Comparison of ENCODE assay signal across 8 cellular contexts in the genomic region with DNA sequence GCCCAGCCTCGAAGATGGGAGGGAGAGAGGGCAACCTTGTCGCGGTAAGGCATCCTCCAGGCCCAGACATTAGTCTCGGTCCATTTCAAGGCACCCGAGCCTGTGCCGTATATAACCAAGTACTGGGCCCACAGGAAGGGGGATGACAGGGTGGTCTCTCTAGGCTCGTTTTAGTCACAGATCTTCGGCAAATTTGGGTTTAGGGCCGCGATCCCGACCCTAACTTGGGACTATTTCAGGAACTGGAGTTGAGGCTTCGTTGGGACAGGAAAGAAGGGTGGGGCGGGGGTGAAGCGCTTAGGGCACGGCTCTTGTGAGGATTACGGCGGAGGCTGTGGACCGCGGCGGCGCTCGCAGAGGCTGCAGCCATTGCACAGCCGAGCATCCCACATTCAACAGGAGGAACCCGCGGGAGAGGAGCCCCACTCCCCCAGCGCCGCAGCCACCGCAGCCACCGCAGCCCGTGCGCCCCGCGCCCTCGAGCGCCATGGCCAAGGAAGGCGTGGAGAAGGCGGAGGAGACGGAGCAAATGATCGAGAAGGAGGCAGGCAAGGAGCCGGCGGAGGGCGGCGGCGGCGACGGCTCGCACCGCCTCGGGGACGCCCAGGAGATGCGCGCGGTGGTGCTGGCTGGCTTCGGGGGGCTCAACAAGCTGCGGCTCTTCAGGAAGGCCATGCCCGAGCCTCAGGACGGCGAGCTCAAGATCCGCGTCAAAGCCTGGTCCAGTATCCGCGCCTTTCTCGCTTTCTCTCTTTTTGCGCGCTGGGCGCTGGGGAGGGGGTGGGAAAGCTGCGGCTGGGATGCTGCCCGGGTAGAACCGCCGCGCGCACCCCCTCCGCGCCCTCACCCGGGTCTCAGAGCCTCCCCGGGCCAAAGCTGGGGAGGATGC. TPM values are rescaled to one million over a fixed set of nuclear protein-coding genes. Genes with fewer than 3 reads are reported as not detected.
DNase-seq lines count a peak whose midpoint lies in the region; ATAC-seq and FAIRE-seq lines count a peak whose summit lies in the region.

A gene with protein sequence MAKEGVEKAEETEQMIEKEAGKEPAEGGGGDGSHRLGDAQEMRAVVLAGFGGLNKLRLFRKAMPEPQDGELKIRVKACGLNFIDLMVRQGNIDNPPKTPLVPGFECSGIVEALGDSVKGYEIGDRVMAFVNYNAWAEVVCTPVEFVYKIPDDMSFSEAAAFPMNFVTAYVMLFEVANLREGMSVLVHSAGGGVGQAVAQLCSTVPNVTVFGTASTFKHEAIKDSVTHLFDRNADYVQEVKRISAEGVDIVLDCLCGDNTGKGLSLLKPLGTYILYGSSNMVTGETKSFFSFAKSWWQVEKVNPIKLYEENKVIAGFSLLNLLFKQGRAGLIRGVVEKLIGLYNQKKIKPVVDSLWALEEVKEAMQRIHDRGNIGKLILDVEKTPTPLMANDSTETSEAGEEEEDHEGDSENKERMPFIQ (plus strand): TSS at position 369 of the 889 bp plus-strand sequence. CDS start 119 bp downstream, at position 488.

- no peaks in the 10 kb centered on the region for H3K36me3 Mint-ChIP-seq in activated T-cell treated with anti-CD3 and anti-CD28 coated beads, Interleukin-2, amount 50 U/mL, for 4 hours (ENCODE audit: insufficient read depth)

- no peaks in the 10 kb centered on the region for H3K36me3 ChIP-seq in small intestine (ENCODE audit: control insufficient read depth in 2 of 2, insufficient read depth in 2 of 2, low read length in 2 of 2)

- H3K27me3 Mint-ChIP-seq in activated T-cell treated with anti-CD3 and anti-CD28 coated beads, Interleukin-2, amount 50 U/mL, for 4 hours (ENCODE audit: low read depth), result peaks cover 64% of the 10 kb centered on the region

- no peak for DNase-seq in activated T-cell treated with anti-CD3 and anti-CD28 coated beads, Interleukin-2, amount 50 U/mL, for 4 hours
- DNase-seq in activated T-cell treated with anti-CD3 and anti-CD28 coated beads for 4 hours, result no peak
- peak; percentile 41 for DNase-seq in NCI-H345 (lab: John Stamatoyannopoulos, UW)
- peak; percentile 89 for DNase-seq in cerebellar cortex (ENCODE audit: low spot score)
- peak; percentile 79 for DNase-seq in iris pigment epithelial cell (ENCODE audit: low read depth)
- no peak for DNase-seq in small intestine
- DNase-seq in HPDE6-E6E7 (ENCODE audit: extremely low spot score), result no peak
- DNase-seq in Kasumi-1 (lab: John Stamatoyannopoulos, UW), result no peak

- H3K9me3 Mint-ChIP-seq in activated T-cell treated with anti-CD3 and anti-CD28 coated beads, Interleukin-2, amount 50 U/mL, for 4 hours, result no peaks in the 10 kb centered on the region

- no peak within 1 kb of the TSS for H3K27ac ChIP-seq in small intestine (ENCODE audit: low read depth in 1 of 2, low read length in 1 of 2)

- peak within 1 kb of the TSS; percentile 77 for H3K4me3 Mint-ChIP-seq in activated T-cell treated with anti-CD3 and anti-CD28 coated beads, Interleukin-2, amount 50 U/mL, for 4 hours

- no peak for FAIRE-seq in small intestine (lab: Jason Lieb, UNC)

- H3K4me1 ChIP-seq in small intestine (ENCODE audit: control insufficient read depth in 2 of 2, insufficient read depth in 1 of 2, low read depth in 1 of 2, low read length in 1 of 2), result peaks cover 0 to 4% of the 10 kb centered on the region in 2 donors

- H3K9me3 ChIP-seq in small intestine (ENCODE audit: control insufficient read depth, low read depth), result no peaks in the 10 kb centered on the region

- WGBS in small intestine, 3 donors, result 1 to 4% (median 4%) methylated on average over 69 to 76 of the region's 76 CpGs

- H3K27me3 ChIP-seq in small intestine (ENCODE audit: control insufficient read depth in 2 of 2, insufficient read depth in 2 of 2, low read length in 2 of 2), result peaks cover 0 to 14% of the 10 kb centered on the region in 2 donors

- peaks cover 5% of the 10 kb centered on the region for H3K4me1 Mint-ChIP-seq in activated T-cell treated with anti-CD3 and anti-CD28 coated beads, Interleukin-2, amount 50 U/mL, for 4 hours (ENCODE audit: low read depth)

- ATAC-seq in activated T-cell treated with anti-CD3 and anti-CD28 coated beads, Interleukin-2, amount 50 U/mL, for 4 hours, result peak; percentile 67 to 76

- H3K4me3 ChIP-seq in small intestine (ENCODE audit: low read depth in 1 of 2, low read length in 2 of 2), result peak within 1 kb of the TSS; percentile 1 to 29

RNA-seq across cellular contexts. Expression of the gene that starts here (rescaled TPM):
- total RNA-seq in activated T-cell treated with anti-CD3 and anti-CD28 coated beads, Interleukin-2, amount 50 U/mL, for 4 hours, result under 1 TPM; 0.08 to 0.22 (median 0.11) TPM
- polyA plus RNA-seq in small intestine, result 1 to 10 TPM in 1 of 3 donors, under 1 TPM in 2; 0.22 to 3.5 (median 0.54) TPM

Comparison
In these comparisons a context has a peak if more than half of its experiments do, and no peak if none do; other contexts are left out.
1. Peak in ATAC-seq in activated T-cell treated with anti-CD3 and anti-CD28 coated beads, Interleukin-2, amount 50 U/mL, for 4 hours; RNA of the gene not detected or under 1 TPM.
2. DNase-seq: peak in NCI-H345 (single experiment), cerebellar cortex (single experiment) and iris pigment epithelial cell (single experiment); none in activated T-cell treated with anti-CD3 and anti-CD28 coated beads, Interleukin-2, amount 50 U/mL, for 4 hours (single experiment), activated T-cell treated with anti-CD3 and anti-CD28 coated beads for 4 hours (single experiment), small intestine (single experiment), HPDE6-E6E7 (single experiment) and Kasumi-1 (0 of 2).